ENCODE assay signal across 20 cellular contexts in genomic region chr12:114265036-114265435, GRCh38.
A peak's percentile ranks its signal among the peaks of the same experiment; 100 is the strongest.
DNase-seq lines count a peak whose midpoint lies in the region; ATAC-seq, FAIRE-seq and TF ChIP-seq lines count a peak whose summit lies in the region.
"Had no signal": no experiment of that assay in that cellular context is flagged by ENCODE, and none has a peak within 500 bp of the region (broad histone marks: within the 10 kb centered on the region; RNA-seq: fewer than 3 reads in every experiment).

No MANE protein-coding gene starts in this region.

- no peak overlapping the region for H3K9ac ChIP-seq in GM23248

- H3K4me1 Mint-ChIP-seq in endothelial cell (ENCODE audit: unreplicated experiment) = peaks cover 3% of the 10 kb centered on the region
- H3K4me1 Mint-ChIP-seq: CD14-positive monocyte had no signal

- no peak overlapping the region for H3K4me3 ChIP-seq in AG10803 (ENCODE audit: low read length)
- no peak overlapping the region for H3K4me3 ChIP-seq in GM23248
- H3K4me3 ChIP-seq in fibroblast of the aortic adventitia (ENCODE audit: low read depth, low read length) = no peak overlapping the region
- H3K4me3 ChIP-seq: A549 had no signal

- no peak overlapping the region for H2AFZ ChIP-seq in GM23248

- H3K79me2 ChIP-seq in GM23248 (ENCODE audit: insufficient read depth) = no peaks in the 10 kb centered on the region

- no peak overlapping the region for H3K27ac Mint-ChIP-seq in endothelial cell (ENCODE audit: unreplicated experiment)
- H3K27ac Mint-ChIP-seq: CD14-positive monocyte; CD8-positive, alpha-beta T cell had no signal

- no peak overlapping the region for H3K4me2 ChIP-seq in GM23248 (ENCODE audit: unreplicated experiment)
- H3K4me2 ChIP-seq: A549 had no signal

- no peaks in the 10 kb centered on the region for H3K36me3 ChIP-seq in GM23248 (ENCODE audit: low read depth)

- no peaks in the 10 kb centered on the region for H4K20me1 ChIP-seq in GM23248 (ENCODE audit: insufficient read depth)

- H3F3A ChIP-seq in GM23248 (ENCODE audit: insufficient read depth) = peaks cover 27% of the 10 kb centered on the region

- no peaks in the 10 kb centered on the region for H3K27me3 ChIP-seq in GM23248 (replicated peaks; ENCODE audit: insufficient read depth)

- no peaks in the 10 kb centered on the region for H3K9me3 Mint-ChIP-seq in endothelial cell (ENCODE audit: unreplicated experiment)
- H3K9me3 Mint-ChIP-seq: CD14-positive monocyte; CD8-positive, alpha-beta T cell had no signal

- no peak overlapping the region for H3K27ac ChIP-seq in GM23248
- H3K27ac ChIP-seq: A549 had no signal

- no peaks in the 10 kb centered on the region for H3K9me3 ChIP-seq in GM23248 (ENCODE audit: low read depth)
- H3K9me3 ChIP-seq: A549 had no signal

- H3K27me3 Mint-ChIP-seq in endothelial cell (ENCODE audit: unreplicated experiment) = no peaks in the 10 kb centered on the region

- H3K4me3 Mint-ChIP-seq in endothelial cell (ENCODE audit: unreplicated experiment) = no peak overlapping the region
- H3K4me3 Mint-ChIP-seq: CD14-positive monocyte; CD8-positive, alpha-beta T cell had no signal

- TF ChIP-seq POLR2A in GM12891 (IDR thresholded peaks at IDR 0.05; ENCODE audit: low read depth, low read length) = no peak

- in situ Hi-C loops in GM23248 (cut with MboI) = no loop called here

- DNase-seq in AG10803 (ENCODE audit: low read depth) = peak; percentile 35
- peak; percentile 50 for DNase-seq in GM23248
- peak; percentile 33 for DNase-seq in fibroblast of the aortic adventitia (ENCODE audit: low read depth)
- peak; percentile 38 for DNase-seq in left ventricle myocardium superior
- no peak for DNase-seq in UCSD-AML1 (lab: John Stamatoyannopoulos, UW; ENCODE audit: unreplicated experiment)
- no peak for DNase-seq in endothelial cell (ENCODE audit: low spot score)
- DNase-seq in GM12891 (ENCODE audit: insufficient read length, low spot score) = no peak
- DNase-seq: CD8-positive, alpha-beta T cell; COR-L47; DMS153; DMS79 treated with DMSO at 0.1 percent for 48 hours; EL; IMR-90 had no signal

- peak; percentile 96 for ATAC-seq in left ventricle myocardium superior
- ATAC-seq: A549; CD8-positive, alpha-beta T cell; HCT116 had no signal

- H3K36me3 Mint-ChIP-seq in endothelial cell (ENCODE audit: low read depth, unreplicated experiment) = no peaks in the 10 kb centered on the region
- H3K36me3 Mint-ChIP-seq: CD14-positive monocyte; CD8-positive, alpha-beta T cell had no signal

- TF ChIP-seq CTCF in AG10803 (conservative IDR thresholded peaks at IDR 0.05; ENCODE audit: low read length) (no peak), fibroblast of the aortic adventitia (IDR thresholded peaks at IDR 0.05; ENCODE audit: insufficient read depth, low read length) (no peak), endothelial cell (IDR thresholded peaks at IDR 0.05; ENCODE audit: unreplicated experiment) (no peak)

- FAIRE-seq in GM12891 (lab: Jason Lieb, UNC) = no peak
- FAIRE-seq: A549, D721Med, G401.6, GM12892, H54 had no signal

- 73 to 76% methylated on average over 3 of the region's 3 CpGs for WGBS in GM23248 (ENCODE audit: low coverage in 1 of 2, low lambda C conversion rate in 2 of 2, missing lambda C conversion rate in 2 of 2), 2 experiments

- H3K9me2 ChIP-seq in GM23248 (ENCODE audit: insufficient read depth) = no peaks in the 10 kb centered on the region

- intact Hi-C loops in left ventricle myocardium superior (cut with micrococcal nuclease) = no loop called here

- H3K4me1 ChIP-seq in GM23248 (ENCODE audit: insufficient read depth) = peaks cover 26% of the 10 kb centered on the region
- H3K4me1 ChIP-seq: A549 had no signal

TF ChIP-seq in GM12891, 5 proteins besides CTCF, POLR2A, EP300 and RAD21:
- TF ChIP-seq PAX5 (IDR thresholded peaks at IDR 0.05; ENCODE audit: insufficient read depth, low read length, severe bottlenecking) (no peak), POLR2AphosphoS5 (IDR thresholded peaks at IDR 0.05; ENCODE audit: low read depth, low read length) (no peak), SPI1 (IDR thresholded peaks at IDR 0.05; ENCODE audit: low read depth, low read length) (no peak), POU2F2 (IDR thresholded peaks at IDR 0.05; ENCODE audit: low read depth, low read length) (no peak), TAF1 (IDR thresholded peaks at IDR 0.05; ENCODE audit: low read depth, low read length) (no peak)

Comparison
In these comparisons a context has a peak if more than half of its experiments do, and no peak if none do; other contexts are left out.
1. DNase-seq: peak in AG10803 (single experiment), GM23248 (single experiment), fibroblast of the aortic adventitia (single experiment) and left ventricle myocardium superior (single experiment); none in UCSD-AML1 (single experiment), endothelial cell (single experiment) and GM12891 (single experiment).